In genomic region chr5:174419523-174420132, GRCh38 we compare ENCODE assay signal across 8 cellular contexts.
DNase-seq lines count a peak whose midpoint lies in the region; ATAC-seq, FAIRE-seq and TF ChIP-seq lines count a peak whose summit lies in the region.

No MANE protein-coding gene starts in this region.

- H3K36me3 ChIP-seq in right lobe of liver = no peaks in the 10 kb centered on the region

- no peak for TF ChIP-seq EP300 in A549 (IDR thresholded peaks at IDR 0.05)

- CTCF ChIA-PET in A549 (lab: Yijun Ruan, JAX) = interaction anchor here (0.6 to 7.7 kb wide), 85 partner anchors 12 to 774 kb away, joined by 3 to 100 read pairs (median 4); no protein-coding TSS in a partner anchor
- CTCF ChIA-PET in activated CD4-positive, alpha-beta memory T cell treated with anti-CD3 and anti-CD28 coated beads, Interleukin-2, amount 10 ng/mL, durations not matched to agents 7 days and 5 days (lab: Charles Lee) = interaction anchor here (0.6 to 4.4 kb wide), 10 partner anchors 10 to 374 kb away, joined by 3 to 57 read pairs (median 3); no protein-coding TSS in a partner anchor

- POLR2A ChIA-PET in A549 (lab: Yijun Ruan, JAX) = interaction anchor here (1.3 to 1.4 kb wide), 2 partner anchors 113 to 305 kb away, joined by 4 to 5 read pairs; partner anchors contain the start of gene MSX2
- POLR2A ChIA-PET in activated CD4-positive, alpha-beta memory T cell treated with anti-CD3 and anti-CD28 coated beads, Interleukin-2, amount 10 ng/mL, durations not matched to agents 7 days and 5 days (lab: Charles Lee) = no interaction called here

- H3K27me3 ChIP-seq in right lobe of liver = no peaks in the 10 kb centered on the region

- no peak overlapping the region for H3K4me3 Mint-ChIP-seq in activated CD4-positive, alpha-beta memory T cell treated with anti-CD3 and anti-CD28 coated beads, Interleukin-2, amount 10 ng/mL, durations not matched to agents 7 days and 5 days

- ATAC-seq in A549 (peak; percentile 97 to 99), GM18511 (IDR thresholded peaks at IDR 0.05; ENCODE audit: unreplicated experiment) (peak; percentile 85), HG03342 (IDR thresholded peaks at IDR 0.05; ENCODE audit: unreplicated experiment) (peak; percentile 80), right lobe of liver (peak; percentile 92 to 97 (median 94))

- no peaks in the 10 kb centered on the region for H3K36me3 Mint-ChIP-seq in activated CD4-positive, alpha-beta memory T cell treated with anti-CD3 and anti-CD28 coated beads, Interleukin-2, amount 10 ng/mL, durations not matched to agents 7 days and 5 days (ENCODE audit: low read depth)

- H3K4me3 ChIP-seq in A549 (peak overlapping the region; percentile 36), right lobe of liver (no peak overlapping the region)

- H3K4me2 ChIP-seq in A549 = peak overlapping the region; percentile 84

- H3K4me1 Mint-ChIP-seq in activated CD4-positive, alpha-beta memory T cell treated with anti-CD3 and anti-CD28 coated beads, Interleukin-2, amount 10 ng/mL, durations not matched to agents 7 days and 5 days = peaks cover 2% of the 10 kb centered on the region

- H3K9me3 ChIP-seq in A549 = no peaks in the 10 kb centered on the region
- no peaks in the 10 kb centered on the region for H3K9me3 ChIP-seq in right lobe of liver

- peak; percentile 82 to 91 for DNase-seq in A549 (ENCODE audit: low read depth in 1 of 2, low spot score in 1 of 2)
- DNase-seq in NCI-H69 (lab: John Stamatoyannopoulos, UW) = peak; percentile 96
- DNase-seq in activated CD4-positive, alpha-beta memory T cell treated with anti-CD3 and anti-CD28 coated beads, Interleukin-2, amount 10 ng/mL, durations not matched to agents 7 days and 5 days = peak; percentile 82
- peak; percentile 95 for DNase-seq in ecto neural progenitor cell (ENCODE audit: low spot score)
- DNase-seq in right lobe of liver = peak; percentile 86 to 88 (median 86)
- DNase-seq in stimulated activated CD4-positive, alpha-beta T cell treated with anti-CD3 and anti-CD28 coated beads, TNF-alpha, amount 100 ng/mL, for 4 hours (ENCODE audit: low read depth in 3 of 3) = peak; percentile 33 to 63 (median 48)

- H3K27ac Mint-ChIP-seq in activated CD4-positive, alpha-beta memory T cell treated with anti-CD3 and anti-CD28 coated beads, Interleukin-2, amount 10 ng/mL, durations not matched to agents 7 days and 5 days = no peak overlapping the region

- no peak for FAIRE-seq in A549 (lab: Jason Lieb, UNC)

- peaks cover 3% of the 10 kb centered on the region for H3K27me3 Mint-ChIP-seq in activated CD4-positive, alpha-beta memory T cell treated with anti-CD3 and anti-CD28 coated beads, Interleukin-2, amount 10 ng/mL, durations not matched to agents 7 days and 5 days

- no peaks in the 10 kb centered on the region for H3K9me3 Mint-ChIP-seq in activated CD4-positive, alpha-beta memory T cell treated with anti-CD3 and anti-CD28 coated beads, Interleukin-2, amount 10 ng/mL, durations not matched to agents 7 days and 5 days

- intact Hi-C loops in right lobe of liver (cut with DNase I) = loop anchor here (5.0 to 10.0 kb wide), 2 partner anchors 373 to 375 kb away; no protein-coding TSS in a partner anchor

- 5% methylated on average over 18 of the region's 18 CpGs for WGBS in A549 (ENCODE audit: missing lambda C conversion rate)
- WGBS in right lobe of liver (ENCODE audit: insufficient coverage, low coverage, low lambda C conversion rate, missing lambda C conversion rate) = 3% methylated on average over 17 of the region's 18 CpGs

- TF ChIP-seq RAD21 in A549 (conservative IDR thresholded peaks at IDR 0.05 in 1 of 2, IDR thresholded peaks at IDR 0.05 in 1 of 2) = peak; percentile 97 to 98

- peak; percentile 97 for TF ChIP-seq CTCF in A549 (IDR thresholded peaks at IDR 0.05)
- TF ChIP-seq CTCF in right lobe of liver (IDR thresholded peaks at IDR 0.05) = peak; percentile 65 to 94 (median 90)

- TF ChIP-seq POLR2A in A549 (IDR thresholded peaks at IDR 0.05; ENCODE audit: low read length) = no peak
- no peak for TF ChIP-seq POLR2A in right lobe of liver (IDR thresholded peaks at IDR 0.05)

- H3K27ac ChIP-seq in A549 = peak overlapping the region in 1 of 2 experiments; percentile 37; a peak in 2 of 6 replicates
- no peak overlapping the region for H3K27ac ChIP-seq in right lobe of liver

- peaks cover under 1% of the 10 kb centered on the region; the same call in 1 of the 3 replicates for H3K4me1 ChIP-seq in A549
- peaks cover 0 to 5% (median 0%) of the 10 kb centered on the region in 4 donors for H3K4me1 ChIP-seq in right lobe of liver

TF ChIP-seq in A549, 52 proteins besides CTCF, POLR2A, EP300 and RAD21:
- no peak for TF ChIP-seq ATOH8 (CRISPR knock-in tag; IDR thresholded peaks at IDR 0.05; ENCODE audit: low read depth)
- no peak for TF ChIP-seq ZSCAN20 (CRISPR knock-in tag; IDR thresholded peaks at IDR 0.05)
- no peak for TF ChIP-seq MAZ (IDR thresholded peaks at IDR 0.05; ENCODE audit: borderline replicate concordance, low read depth, low read length)
- TF ChIP-seq GATA3 (IDR thresholded peaks at IDR 0.05; ENCODE audit: borderline replicate concordance) = no peak
- peak; percentile 99 for TF ChIP-seq SMC3 (IDR thresholded peaks at IDR 0.05)
- TF ChIP-seq HOXB5 (CRISPR knock-in tag; IDR thresholded peaks at IDR 0.05) = no peak
